22 cellular contexts compared by ENCODE assay signal in the genomic region with DNA sequence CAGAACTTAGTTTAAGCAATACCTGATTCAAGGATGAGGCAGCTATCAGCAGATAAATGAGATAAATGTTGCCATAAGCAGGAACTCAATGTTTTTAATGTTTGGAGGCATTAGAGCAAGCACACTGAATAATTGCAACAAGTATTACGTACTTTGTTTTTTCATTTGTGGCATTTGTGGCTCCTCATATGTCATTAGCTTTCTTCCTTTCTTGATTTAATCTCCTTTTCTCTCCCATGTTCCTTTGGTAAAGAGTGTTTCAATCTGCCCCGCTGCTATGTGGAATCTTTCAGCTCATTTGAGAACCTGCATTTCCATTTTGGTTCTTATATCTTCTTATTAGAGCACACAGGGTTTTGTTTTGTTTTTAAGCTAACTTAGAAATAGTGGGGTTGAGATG.
"Had no signal": no experiment of that assay in that cellular context is flagged by ENCODE, and none has a peak within 500 bp of the region (broad histone marks: within the 10 kb centered on the region; RNA-seq: fewer than 3 reads in every experiment).

No MANE protein-coding gene starts in this region.

- H3K4me3 ChIP-seq: gastroesophageal sphincter, heart left ventricle, pancreas, tibial artery had no signal

- H3K4me3 Mint-ChIP-seq: activated naive CD4-positive, alpha-beta T cell treated with anti-CD3 and anti-CD28 coated beads for 36 hours; activated naive CD8-positive, alpha-beta T cell treated with anti-CD3 and anti-CD28 coated beads, Interleukin-2, amount 10 ng/mL, durations not matched to agents 7 days and 5 days; memory B cell; nephron progenitor cell had no signal

- H3K27ac ChIP-seq: epithelial cell of prostate, gastroesophageal sphincter, heart left ventricle, pancreas, tibial artery had no signal

- H3K27me3 Mint-ChIP-seq: activated naive CD8-positive, alpha-beta T cell treated with anti-CD3 and anti-CD28 coated beads, Interleukin-2, amount 10 ng/mL, durations not matched to agents 7 days and 5 days; memory B cell had no signal

- FAIRE-seq: bronchial epithelial cell, keratinocyte, pancreas had no signal

- H3K9me3 ChIP-seq: gastroesophageal sphincter, heart left ventricle, pancreas, tibial artery had no signal

- H3K36me3 Mint-ChIP-seq: memory B cell had no signal

- H3K27me3 ChIP-seq: gastroesophageal sphincter, heart left ventricle, pancreas, tibial artery had no signal

- ATAC-seq: gastroesophageal sphincter; heart left ventricle; left colon; pancreas; right cardiac atrium; stimulated activated naive CD8-positive, alpha-beta T cell treated with anti-CD3 and anti-CD28 coated beads, Interleukin-15, Interleukin-2, amounts not matched to agents 100 U/mL and 50 U/mL, for 24 hours had no signal

- H3K36me3 ChIP-seq: gastroesophageal sphincter, heart left ventricle, pancreas, tibial artery had no signal

- H3K27ac Mint-ChIP-seq: activated naive CD4-positive, alpha-beta T cell treated with anti-CD3 and anti-CD28 coated beads for 36 hours; activated naive CD8-positive, alpha-beta T cell treated with anti-CD3 and anti-CD28 coated beads, Interleukin-2, amount 10 ng/mL, durations not matched to agents 7 days and 5 days; memory B cell; nephron progenitor cell had no signal

- DNase-seq: activated CD4-positive, alpha-beta T cell treated with anti-CD3 and anti-CD28 coated beads for 4 hours; activated CD4-positive, alpha-beta T cell treated with anti-CD3 and anti-CD28 coated beads, Interleukin-2, amount 50 U/mL, for 48 hours; activated CD4-positive, CD25-positive, alpha-beta regulatory T cell; activated naive CD4-positive, alpha-beta T cell treated with anti-CD3 and anti-CD28 coated beads for 36 hours; activated naive CD8-positive, alpha-beta T cell treated with anti-CD3 and anti-CD28 coated beads, Interleukin-2, amount 10 ng/mL, durations not matched to agents 7 days and 5 days; amygdala; cortex of kidney; heart left ventricle; left colon; nephron progenitor cell; pancreas; right cardiac atrium; stimulated activated CD4-positive, alpha-beta T cell treated with anti-CD3 and anti-CD28 coated beads, Interleukin-12 subunit alpha, Interleukin-12 subunit beta, amount 100 ng/mL, for 4 hours; stimulated activated CD4-positive, alpha-beta T cell treated with anti-CD3 and anti-CD28 coated beads, Interleukin-4, amount 100 ng/mL, for 4 hours; stimulated activated naive CD8-positive, alpha-beta T cell treated with anti-CD3 and anti-CD28 coated beads, Interleukin-15, Interleukin-2, amounts not matched to agents 100 U/mL and 50 U/mL, for 24 hours; substantia nigra; tibial artery had no signal

- H3K4me1 ChIP-seq: pancreas had no signal

- H3K9me3 Mint-ChIP-seq: activated naive CD4-positive, alpha-beta T cell treated with anti-CD3 and anti-CD28 coated beads for 36 hours had no signal
